ENCODE assay signal across 1 cellular context in the genomic region with DNA sequence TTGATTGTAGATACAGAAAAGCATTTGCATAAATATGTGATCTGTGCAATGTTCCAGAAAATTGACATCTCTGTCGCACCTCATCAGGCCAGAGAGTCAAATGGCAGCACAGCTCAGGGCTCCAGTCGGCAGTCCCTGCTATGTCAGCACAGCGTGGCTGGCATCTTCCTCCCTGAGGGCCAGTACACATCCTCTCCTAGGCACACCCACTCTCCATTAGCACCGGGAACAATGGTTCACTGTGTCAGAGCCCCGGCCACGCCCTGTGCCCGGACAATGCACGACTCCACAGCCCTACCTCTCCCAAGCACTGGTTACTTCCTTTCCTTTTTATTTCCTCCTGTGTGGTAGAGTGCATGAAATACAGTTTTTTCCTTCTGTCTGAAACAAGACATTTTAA.
TF ChIP-seq lines count a peak whose summit lies in the region.

No MANE protein-coding gene starts in this region.

TF ChIP-seq in endothelial cell of umbilical vein, 7 proteins besides CTCF, POLR2A, EP300 and RAD21 (continued from another document):
- TF ChIP-seq, protein P1, sequence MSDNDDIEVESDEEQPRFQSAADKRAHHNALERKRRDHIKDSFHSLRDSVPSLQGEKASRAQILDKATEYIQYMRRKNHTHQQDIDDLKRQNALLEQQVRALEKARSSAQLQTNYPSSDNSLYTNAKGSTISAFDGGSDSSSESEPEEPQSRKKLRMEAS (IDR thresholded peaks at IDR 0.05; ENCODE audit: insufficient read depth, insufficient read length): no peak
TF ChIP-seq in endothelial cell of umbilical vein: peak in this region for 0.
